ENCODE assay signal across 27 cellular contexts in genomic region chr18:57550510-57550909, GRCh38. TPM values are rescaled to one million over a fixed set of nuclear protein-coding genes. Genes with fewer than 3 reads are reported as not detected.
DNase-seq lines count a peak whose midpoint lies in the region; ATAC-seq, FAIRE-seq and TF ChIP-seq lines count a peak whose summit lies in the region.
"Had no signal": no experiment of that assay in that cellular context is flagged by ENCODE, and none has a peak within 500 bp of the region (broad histone marks: within the 10 kb centered on the region; RNA-seq: fewer than 3 reads in every experiment).

No MANE protein-coding gene starts in this region.

- CTCF ChIA-PET in T-cell (lab: Charles Lee), result interaction anchor here in 1 of 2 donors (1.0 kb wide), 1 partner anchor 11 kb away, joined by 3 read pairs; no protein-coding TSS in a partner anchor

- H3K9me3 ChIP-seq in BLaER1 treated with 17β-estradiol and CSF1 and Interleukin-3, amounts not matched to agents 10 nM and 100 nM (replicated peaks in 1 of 11), result no peaks in the 10 kb centered on the region
- no peaks in the 10 kb centered on the region for H3K9me3 ChIP-seq in neural progenitor cell (ENCODE audit: low read depth)
- H3K9me3 ChIP-seq: BE2C had no signal

- H3K4me1 ChIP-seq in BLaER1 treated with 17β-estradiol and CSF1 and Interleukin-3, amounts not matched to agents 10 nM and 100 nM, result peaks cover 19 to 35% (median 26%) of the 10 kb centered on the region in 10 experiments
- H3K4me1 ChIP-seq in neural progenitor cell, result peaks cover 8% of the 10 kb centered on the region
- H3K4me1 ChIP-seq: BE2C had no signal

- H3K27me3 ChIP-seq in BLaER1 treated with 17β-estradiol and CSF1 and Interleukin-3, amounts not matched to agents 10 nM and 100 nM, result no peaks in the 10 kb centered on the region
- H3K27me3 ChIP-seq in neural progenitor cell, result no peaks in the 10 kb centered on the region
- H3K27me3 ChIP-seq: BE2C had no signal

- no peak for TF ChIP-seq CTCF in glutamatergic neuron (IDR thresholded peaks at IDR 0.05; ENCODE audit: partially characterized antibody, unreplicated experiment)
- no peak for TF ChIP-seq CTCF in neural progenitor cell (IDR thresholded peaks at IDR 0.05)

- POLR2A ChIA-PET in T-cell (lab: Charles Lee), result no interaction called here

- peak overlapping the region; percentile 17 for H3K27ac Mint-ChIP-seq in glutamatergic neuron (ENCODE audit: unreplicated experiment)
- no peak overlapping the region for H3K27ac Mint-ChIP-seq in neural progenitor cell
- no peak overlapping the region for H3K27ac Mint-ChIP-seq in T-cell
- H3K27ac Mint-ChIP-seq: CD14-positive monocyte; CD4-positive, alpha-beta memory T cell; CD4-positive, CD25-positive, alpha-beta regulatory T cell had no signal

- peaks cover 0 to 42% (median 17%) of the 10 kb centered on the region in 11 experiments; a peak in 14 of 22 replicates for H3K36me3 ChIP-seq in BLaER1 treated with 17β-estradiol and CSF1 and Interleukin-3, amounts not matched to agents 10 nM and 100 nM
- H3K36me3 ChIP-seq in neural progenitor cell, result no peaks in the 10 kb centered on the region
- H3K36me3 ChIP-seq: BE2C had no signal

- no peaks in the 10 kb centered on the region for H4K20me1 ChIP-seq in BLaER1 treated with 17β-estradiol and CSF1 and Interleukin-3, amounts not matched to agents 10 nM and 100 nM
- no peaks in the 10 kb centered on the region for H4K20me1 ChIP-seq in neural progenitor cell (ENCODE audit: low read depth)

- H3K79me2 ChIP-seq in neural progenitor cell (ENCODE audit: low read depth), result no peaks in the 10 kb centered on the region

- no peak overlapping the region for H3K27ac ChIP-seq in BLaER1 treated with 17β-estradiol and CSF1 and Interleukin-3, amounts not matched to agents 10 nM and 100 nM
- no peak overlapping the region for H3K27ac ChIP-seq in neural progenitor cell

- H3K4me3 Mint-ChIP-seq in glutamatergic neuron (ENCODE audit: unreplicated experiment) (no peak overlapping the region), neural progenitor cell (no peak overlapping the region), T-cell (no peak overlapping the region)
- H3K4me3 Mint-ChIP-seq: CD14-positive monocyte; CD4-positive, alpha-beta memory T cell; CD4-positive, CD25-positive, alpha-beta regulatory T cell; CD8-positive, alpha-beta memory T cell had no signal

- H2AFZ ChIP-seq in neural progenitor cell (replicated peaks), result no peak overlapping the region

- no peaks in the 10 kb centered on the region for H3K36me3 Mint-ChIP-seq in glutamatergic neuron (ENCODE audit: unreplicated experiment)
- H3K36me3 Mint-ChIP-seq in neural progenitor cell, result no peaks in the 10 kb centered on the region
- peaks cover 42% of the 10 kb centered on the region for H3K36me3 Mint-ChIP-seq in T-cell

- H3F3A ChIP-seq in neural progenitor cell (ENCODE audit: low read depth), result no peaks in the 10 kb centered on the region

- no peak overlapping the region for H3K9ac ChIP-seq in BLaER1 treated with 17β-estradiol and CSF1 and Interleukin-3, amounts not matched to agents 10 nM and 100 nM
- no peak overlapping the region for H3K9ac ChIP-seq in neural progenitor cell

- peak; percentile 39 for DNase-seq in glutamatergic neuron
- peak; percentile 13 for DNase-seq in neural progenitor cell (ENCODE audit: low spot score)
- DNase-seq in stimulated activated naive CD4-positive, alpha-beta T cell treated with Interleukin-2 at 50 U/mL for 16 hours (lab: John Stamatoyannopoulos, UW), result no peak
- no peak for DNase-seq in T-cell
- no peak for DNase-seq in H54 (ENCODE audit: insufficient read length, low spot score)
- DNase-seq: 8988T; ACHN; BE2C; C1 segment of cervical spinal cord; CD4-positive, alpha-beta memory T cell; CD4-positive, CD25-positive, alpha-beta regulatory T cell; CD8-positive, alpha-beta memory T cell; COR-L47; DMS 273 treated with DMSO at 0.1 percent for 48 hours; DMS153; DMS53; DMS79; DND-41; EL; GDM1 had no signal

- no peak for FAIRE-seq in H54 (lab: Jason Lieb, UNC)
- FAIRE-seq: A204.1, GM12878, GM12892, GM19239 had no signal

- no peak for TF ChIP-seq POLR2A in H54 (IDR thresholded peaks at IDR 0.05; ENCODE audit: low read depth, low read length)

- H3K4me1 Mint-ChIP-seq in glutamatergic neuron (ENCODE audit: low read depth, unreplicated experiment) (peaks cover 24% of the 10 kb centered on the region), neural progenitor cell (no peaks in the 10 kb centered on the region), T-cell (peaks cover 2 to 10% (median 8%) of the 10 kb centered on the region in 3 donors)
- H3K4me1 Mint-ChIP-seq: CD4-positive, alpha-beta memory T cell had no signal

- H3K27me3 Mint-ChIP-seq in glutamatergic neuron (ENCODE audit: unreplicated experiment) (no peaks in the 10 kb centered on the region), neural progenitor cell (ENCODE audit: insufficient read depth, low read depth) (peaks cover 4% of the 10 kb centered on the region), T-cell (no peaks in the 10 kb centered on the region)
- H3K27me3 Mint-ChIP-seq: CD4-positive, alpha-beta memory T cell; CD8-positive, alpha-beta memory T cell had no signal

- no peak overlapping the region for H3K4me3 ChIP-seq in BLaER1 treated with 17β-estradiol and CSF1 and Interleukin-3, amounts not matched to agents 10 nM and 100 nM
- no peak overlapping the region for H3K4me3 ChIP-seq in neural progenitor cell
- H3K4me3 ChIP-seq: GM12878 had no signal

- ATAC-seq in T-cell (replicated peaks in 1 of 4) (no peak), GM18498 (IDR thresholded peaks at IDR 0.05; ENCODE audit: unreplicated experiment) (no peak)
- ATAC-seq: GM12878 had no signal

- H3K9me3 Mint-ChIP-seq in glutamatergic neuron (ENCODE audit: unreplicated experiment) (peaks cover 2% of the 10 kb centered on the region), neural progenitor cell (no peaks in the 10 kb centered on the region), T-cell (no peaks in the 10 kb centered on the region)
- H3K9me3 Mint-ChIP-seq: CD4-positive, alpha-beta memory T cell; CD8-positive, alpha-beta memory T cell had no signal

- peak overlapping the region in 8 of 11 experiments; percentile 8 to 54 (median 38); a peak in 14 of 22 replicates for H3K4me2 ChIP-seq in BLaER1 treated with 17β-estradiol and CSF1 and Interleukin-3, amounts not matched to agents 10 nM and 100 nM
- H3K4me2 ChIP-seq in neural progenitor cell, result no peak overlapping the region

RNA-seq across cellular contexts. Expression of gene FECH, which starts 36.0 kb away (rescaled TPM):
- total RNA-seq in glutamatergic neuron (ENCODE audit: unreplicated experiment) (16.5 TPM), neural progenitor cell (ENCODE audit: low replicate concordance) (10.9 and 16.4 TPM in 2 replicates), T-cell (10 to 100 TPM in 4 of 5 donors, 1 to 10 TPM in 1; 9.6 to 16.2 (median 14.4) TPM)

Comparison
In these comparisons a context has a peak if more than half of its experiments do, and no peak if none do; other contexts are left out.
1. DNase-seq: peak in glutamatergic neuron (single experiment) and neural progenitor cell (single experiment); none in stimulated activated naive CD4-positive, alpha-beta T cell treated with Interleukin-2 at 50 U/mL for 16 hours (single experiment), T-cell (0 of 34) and H54 (single experiment).